ENCODE assay signal across 1 cellular context in genomic region chr17:1200440-1200839, GRCh38.
TF ChIP-seq lines count a peak whose summit lies in the region.

No MANE protein-coding gene starts in this region.

TF ChIP-seq in GM12878, 131 proteins besides CTCF, POLR2A, EP300 and RAD21:
- TF ChIP-seq CREB1 (IDR thresholded peaks at IDR 0.05; ENCODE audit: low read depth) (0 out of 2 replicates have a peak, but pooled peaks have one; percentile 24), ZNF622 (IDR thresholded peaks at IDR 0.05) (no peak)
